Comparison of ENCODE assay signal across 11 cellular contexts in the genomic region with DNA sequence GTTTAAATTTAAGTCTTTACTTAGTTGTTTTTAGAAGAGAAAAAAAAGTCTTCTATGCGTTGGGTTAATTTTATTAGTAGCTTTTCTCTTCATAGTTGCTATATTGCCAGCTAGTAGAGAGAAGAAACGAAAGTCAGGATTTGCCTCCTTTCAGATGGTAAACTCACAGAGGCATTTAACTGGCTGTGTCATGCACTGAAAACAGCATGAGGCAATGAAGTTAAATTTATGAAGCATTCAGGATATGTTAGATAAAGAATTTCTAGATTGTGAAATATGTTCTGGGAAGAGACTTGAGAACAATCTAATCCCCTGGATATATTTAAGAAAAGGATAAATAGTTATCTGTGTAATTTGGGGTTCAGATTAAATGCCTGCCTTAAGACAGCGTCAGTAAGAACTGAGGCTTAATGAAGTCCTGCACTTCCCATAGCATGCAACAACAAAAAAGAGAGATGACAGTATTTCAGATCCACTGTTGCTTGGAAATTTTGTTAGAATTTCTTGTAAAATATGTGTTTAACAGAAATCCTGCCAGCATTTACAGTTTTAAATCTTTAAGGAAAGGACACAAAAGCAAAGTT. TPM values are rescaled to one million over a fixed set of nuclear protein-coding genes. Genes with fewer than 3 reads are reported as not detected.
DNase-seq lines count a peak whose midpoint lies in the region; ATAC-seq, FAIRE-seq and TF ChIP-seq lines count a peak whose summit lies in the region.
"Had no signal": no experiment of that assay in that cellular context is flagged by ENCODE, and none has a peak within 500 bp of the region (broad histone marks: within the 10 kb centered on the region; RNA-seq: fewer than 3 reads in every experiment).

No MANE protein-coding gene starts in this region.

- CTCF ChIA-PET in activated B cell treated with CpG ODN at 0.5 μM for 24 hours (lab: Charles Lee), result interaction anchor here (1.4 kb wide), 1 partner anchor 327 kb away, joined by 4 read pairs; no protein-coding TSS in a partner anchor

- H3K4me1 Mint-ChIP-seq in activated B cell treated with CpG ODN at 0.5 μM for 24 hours, result peaks cover 49% of the 10 kb centered on the region

- FAIRE-seq in RCC 7860 (lab: Jason Lieb, UNC), result no peak

- H3K4me3 ChIP-seq in AG09309 (ENCODE audit: control insufficient read depth, low read depth, low read length) (no peak overlapping the region), left ventricle myocardium inferior (peak overlapping the region; percentile 56), ovary (peak overlapping the region; percentile 35)
- H3K4me3 ChIP-seq: BLaER1 treated with 17β-estradiol and CSF1 and Interleukin-3, amounts not matched to agents 10 nM and 100 nM had no signal

- H3K9me3 ChIP-seq in left ventricle myocardium inferior (replicated peaks), result no peaks in the 10 kb centered on the region
- H3K9me3 ChIP-seq in ovary, result no peaks in the 10 kb centered on the region
- H3K9me3 ChIP-seq: BLaER1 treated with 17β-estradiol and CSF1 and Interleukin-3, amounts not matched to agents 10 nM and 100 nM had no signal

- H3K27me3 ChIP-seq in left ventricle myocardium inferior (ENCODE audit: low read depth) (no peaks in the 10 kb centered on the region), ovary (no peaks in the 10 kb centered on the region)
- H3K27me3 ChIP-seq: BLaER1 treated with 17β-estradiol and CSF1 and Interleukin-3, amounts not matched to agents 10 nM and 100 nM had no signal

- H3K9me3 Mint-ChIP-seq in activated B cell treated with CpG ODN at 0.5 μM for 24 hours, result no peaks in the 10 kb centered on the region

- H3K4me3 Mint-ChIP-seq in activated B cell treated with CpG ODN at 0.5 μM for 24 hours, result no peak overlapping the region

- H3K27me3 Mint-ChIP-seq in activated B cell treated with CpG ODN at 0.5 μM for 24 hours, result no peaks in the 10 kb centered on the region

- WGBS in ovary, 3 donors, result 26 to 39% (median 38%) methylated on average over 3 of the region's 3 CpGs

- POLR2A ChIA-PET in activated B cell treated with CpG ODN at 0.5 μM for 24 hours (lab: Charles Lee), result interaction anchor here (0.6 kb wide), 1 partner anchor 9 kb away, joined by 7 read pairs; no protein-coding TSS in a partner anchor

- peak overlapping the region; percentile 50 for H3K27ac Mint-ChIP-seq in activated B cell treated with CpG ODN at 0.5 μM for 24 hours

- peak overlapping the region; percentile 64 for H3K27ac ChIP-seq in left ventricle myocardium inferior (replicated peaks)
- peak overlapping the region in 1 of 2 donors; percentile 73 for H3K27ac ChIP-seq in ovary
- H3K27ac ChIP-seq: BLaER1 treated with 17β-estradiol and CSF1 and Interleukin-3, amounts not matched to agents 10 nM and 100 nM had no signal

- intact Hi-C loops in activated B cell treated with CpG ODN at 0.5 μM for 24 hours (cut with micrococcal nuclease) (loop anchor here (2.0 to 5.0 kb wide), 2 partner anchors 142 to 326 kb away; a partner anchor contains a TSS), left ventricle myocardium inferior (cut with micrococcal nuclease) (no loop called here), ovary (cut with DNase I) (loop anchor here in 3 of 4 donors (5.0 to 10.0 kb wide), 2 partner anchors 63 to 66 kb away; no protein-coding TSS in a partner anchor)

- H3K36me3 ChIP-seq in left ventricle myocardium inferior (no peaks in the 10 kb centered on the region), ovary (no peaks in the 10 kb centered on the region)

- H3K36me3 Mint-ChIP-seq in activated B cell treated with CpG ODN at 0.5 μM for 24 hours (ENCODE audit: low read depth), result peaks cover 58% of the 10 kb centered on the region

- DNase-seq in AG09309 (ENCODE audit: low read depth) (peak; percentile 59), activated B cell treated with CpG ODN at 0.5 μM for 24 hours (no peak), left ventricle myocardium inferior (no peak), ovary (no peak), RCC 7860 (ENCODE audit: low spot score) (no peak), ecto neural progenitor cell (ENCODE audit: low spot score) (no peak)
- DNase-seq: NCI-H1694 treated with DMSO at 0.1 percent for 48 hours, RPMI8226 had no signal

- TF ChIP-seq CTCF in AG09309 (IDR thresholded peaks at IDR 0.05; ENCODE audit: control insufficient read depth, insufficient read depth, low read depth, low read length, missing control alignments), result no peak
- TF ChIP-seq CTCF in activated B cell treated with CpG ODN at 0.5 μM for 24 hours (IDR thresholded peaks at IDR 0.05), result no peak
- TF ChIP-seq CTCF in left ventricle myocardium inferior (IDR thresholded peaks at IDR 0.05; ENCODE audit: borderline replicate concordance), result no peak
- no peak for TF ChIP-seq CTCF in ovary (IDR thresholded peaks at IDR 0.05)

- peaks cover 44% of the 10 kb centered on the region for H3K4me1 ChIP-seq in left ventricle myocardium inferior
- peaks cover 5% of the 10 kb centered on the region for H3K4me1 ChIP-seq in ovary (ENCODE audit: insufficient read depth)
- H3K4me1 ChIP-seq: BLaER1 treated with 17β-estradiol and CSF1 and Interleukin-3, amounts not matched to agents 10 nM and 100 nM had no signal

- TF ChIP-seq EP300 in ovary (IDR thresholded peaks at IDR 0.05), result no peak

- no peak for TF ChIP-seq POLR2A in ovary (IDR thresholded peaks at IDR 0.05)

- no peak for ATAC-seq in activated B cell treated with CpG ODN at 0.5 μM for 24 hours (ENCODE audit: low read depth)
- no peak for ATAC-seq in HG03460 (IDR thresholded peaks at IDR 0.05; ENCODE audit: unreplicated experiment)
- no peak for ATAC-seq in HG03432 (IDR thresholded peaks at IDR 0.05; ENCODE audit: unreplicated experiment)

RNA-seq across cellular contexts. Expression of a gene that starts 1.7 kb away (rescaled TPM):
- total RNA-seq in activated B cell treated with CpG ODN at 0.5 μM for 24 hours (not detected in 2 replicates), left ventricle myocardium inferior (11.5 TPM), ovary (100 to 1,000 TPM in 2 of 7 donors, 10 to 100 TPM in 5; 21.9 to 165 (median 48.9) TPM)
- 10 to 100 TPM; 65.7 to 83.2 TPM for polyA plus RNA-seq in ovary

Comparison
In these comparisons a context has a peak if more than half of its experiments do, and no peak if none do; other contexts are left out.
1. RNA of a gene that starts 1.7 kb away (total RNA-seq): 21.9 to 165 TPM in ovary and 11.5 TPM in left ventricle myocardium inferior (single experiment); not detected in activated B cell treated with CpG ODN at 0.5 μM for 24 hours; every median in the first group is over 10 times any median in the second.